In genomic region chr1:70427976-70428375, GRCh38 we compare ENCODE assay signal across 1 cellular context.
A peak's percentile ranks its signal among the peaks of the same experiment; 100 is the strongest.
TF ChIP-seq lines count a peak whose summit lies in the region.

No MANE protein-coding gene starts in this region.

TF ChIP-seq in SK-N-SH treated with all-trans-retinoic acid at 6 μM for 48 hours, 23 proteins besides CTCF, POLR2A, EP300 and RAD21 (continued from another document):
- TF ChIP-seq OSR1 (CRISPR knock-in tag; IDR thresholded peaks at IDR 0.05) = no peak
- no peak for TF ChIP-seq ZC3H10 (CRISPR knock-in tag; IDR thresholded peaks at IDR 0.05)
- peak; percentile 69 for TF ChIP-seq ISL1 (CRISPR knock-in tag; IDR thresholded peaks at IDR 0.05)
